Comparison of ENCODE assay signal across 1 cellular context in the genomic region with DNA sequence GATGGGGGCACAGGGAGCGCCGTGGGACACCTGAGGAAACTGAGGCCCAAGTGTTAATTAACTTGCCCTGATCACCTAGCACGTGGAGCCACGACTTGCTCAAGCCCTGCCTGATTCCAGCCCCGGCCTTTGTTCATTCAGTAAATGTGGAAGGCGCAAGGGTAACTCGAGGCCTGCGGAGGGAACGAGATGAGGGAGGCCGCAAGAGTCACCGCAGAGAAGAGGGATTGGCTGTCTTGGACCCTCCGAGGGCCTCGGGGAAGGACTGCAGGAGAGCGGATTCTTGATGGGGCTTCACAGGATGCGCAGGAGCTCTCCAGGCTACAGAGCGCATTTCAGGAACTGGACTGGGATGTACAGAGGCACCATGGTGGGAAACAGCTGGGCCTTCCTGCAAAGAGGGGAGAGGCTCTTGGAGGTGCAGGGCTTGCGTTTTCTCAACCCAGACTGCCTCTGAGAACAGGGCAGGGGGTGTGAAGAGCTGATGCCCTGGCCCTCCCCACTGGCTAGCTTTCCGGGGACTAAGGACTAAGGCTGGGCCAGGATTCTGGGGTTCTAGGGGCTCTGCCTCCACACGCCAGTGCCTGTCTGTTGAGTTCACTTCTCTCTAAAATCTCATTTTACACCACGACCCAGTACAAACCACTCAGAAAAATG.
TF ChIP-seq lines count a peak whose summit lies in the region.

No MANE protein-coding gene starts in this region.

TF ChIP-seq in K562, 482 proteins besides CTCF, POLR2A, EP300 and RAD21:
- TF ChIP-seq HNRNPL (IDR thresholded peaks at IDR 0.05; ENCODE audit: low read depth, low read length) (no peak), SNIP1 (IDR thresholded peaks at IDR 0.05; ENCODE audit: low read depth) (no peak), TGIF2 (CRISPR knock-in tag; IDR thresholded peaks at IDR 0.05) (no peak), COPS2 (conservative IDR thresholded peaks at IDR 0.05) (no peak), GTF3C2 (IDR thresholded peaks at IDR 0.05; ENCODE audit: borderline replicate concordance, extremely low read depth, insufficient read length) (no peak), ZNF766 (CRISPR knock-in tag; conservative IDR thresholded peaks at IDR 0.05) (no peak), ZNF639 (CRISPR knock-in tag; conservative IDR thresholded peaks at IDR 0.05 in 1 of 2, IDR thresholded peaks at IDR 0.05 in 1 of 2) (no peak), NONO (IDR thresholded peaks at IDR 0.05; ENCODE audit: low read depth in 2 of 2, low read length in 1 of 2) (no peak), CTCFL (IDR thresholded peaks at IDR 0.05; ENCODE audit: borderline replicate concordance, insufficient read depth, low read depth, low read length, poor library complexity, severe bottlenecking) (no peak)
- TF ChIP-seq, protein P1, sequence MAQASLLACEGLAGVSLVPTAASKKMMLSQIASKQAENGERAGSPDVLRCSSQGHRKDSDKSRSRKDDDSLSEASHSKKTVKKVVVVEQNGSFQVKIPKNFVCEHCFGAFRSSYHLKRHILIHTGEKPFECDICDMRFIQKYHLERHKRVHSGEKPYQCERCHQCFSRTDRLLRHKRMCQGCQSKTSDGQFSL (CRISPR knock-in tag; IDR thresholded peaks at IDR 0.05), result no peak
- TF ChIP-seq, protein P1 (tag; IDR thresholded peaks at IDR 0.05), result no peak
- TF ChIP-seq, protein P2, sequence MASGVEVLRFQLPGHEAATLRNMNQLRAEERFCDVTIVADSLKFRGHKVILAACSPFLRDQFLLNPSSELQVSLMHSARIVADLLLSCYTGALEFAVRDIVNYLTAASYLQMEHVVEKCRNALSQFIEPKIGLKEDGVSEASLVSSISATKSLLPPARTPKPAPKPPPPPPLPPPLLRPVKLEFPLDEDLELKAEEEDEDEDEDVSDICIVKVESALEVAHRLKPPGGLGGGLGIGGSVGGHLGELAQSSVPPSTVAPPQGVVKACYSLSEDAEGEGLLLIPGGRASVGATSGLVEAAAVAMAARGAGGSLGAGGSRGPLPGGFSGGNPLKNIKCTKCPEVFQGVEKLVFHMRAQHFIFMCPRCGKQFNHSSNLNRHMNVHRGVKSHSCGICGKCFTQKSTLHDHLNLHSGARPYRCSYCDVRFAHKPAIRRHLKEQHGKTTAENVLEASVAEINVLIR (CRISPR knock-in tag; IDR thresholded peaks at IDR 0.05), result no peak
